ENCODE assay signal across 8 cellular contexts in genomic region chr12:3299929-3300832, GRCh38.
DNase-seq lines count a peak whose midpoint lies in the region; ATAC-seq and TF ChIP-seq lines count a peak whose summit lies in the region.

No MANE protein-coding gene starts in this region.

- intact Hi-C loops in colonic mucosa (cut with DNase I) (loop anchor here (2.0 to 10.0 kb wide), 2 partner anchors 475 to 505 kb away; no protein-coding TSS in a partner anchor), left lung (cut with DNase I) (loop anchor here in 1 of 2 donors (10.0 kb wide), 1 partner anchor 505 kb away; no protein-coding TSS in a partner anchor)

- H3K27me3 ChIP-seq in colonic mucosa (no peaks in the 10 kb centered on the region), left lung (peaks cover 0 to 43% of the 10 kb centered on the region in 2 donors)

- DNase-seq in NCI-H2081 (lab: John Stamatoyannopoulos, UW) (peak; percentile 84), NCI-H2081 treated with DMSO at 0.1 percent for 48 hours (lab: John Stamatoyannopoulos, UW) (no peak), NCI-H524 (lab: John Stamatoyannopoulos, UW) (peak; percentile 65 to 83), colonic mucosa (peak; percentile 93), left lung (peak; percentile 87 to 94)
- peak; percentile 89 for DNase-seq in activated CD4-positive, alpha-beta T cell treated with anti-CD3 and anti-CD28 coated beads for 48 hours
- DNase-seq in stimulated activated CD4-positive, alpha-beta T cell treated with anti-CD3 and anti-CD28 coated beads, Interleukin-1b, Interleukin-23, amount 100 ng/mL, for 48 hours = peak; percentile 84

- H3K9ac ChIP-seq in colonic mucosa (ENCODE audit: low read depth in 2 of 2, low read length in 2 of 2) = peak overlapping the region in 1 of 2 donors; percentile 77

- TF ChIP-seq CTCF in colonic mucosa (IDR thresholded peaks at IDR 0.05) (peak; percentile 97), left lung (IDR thresholded peaks at IDR 0.05) (peak; percentile 91 to 92)

- no peak overlapping the region for H3K4me3 ChIP-seq in colonic mucosa
- H3K4me3 ChIP-seq in left lung = peak overlapping the region in 1 of 2 donors; percentile 10

- H3K4me1 ChIP-seq in colonic mucosa (no peaks in the 10 kb centered on the region), left lung (peaks cover 6 to 11% of the 10 kb centered on the region in 2 donors)

- H3K36me3 ChIP-seq in colonic mucosa (no peaks in the 10 kb centered on the region), left lung (no peaks in the 10 kb centered on the region)

- peak; percentile 80 for ATAC-seq in HG03354 (IDR thresholded peaks at IDR 0.05; ENCODE audit: poor library complexity, severe bottlenecking, unreplicated experiment)
- peak; percentile 91 for ATAC-seq in left lung

- H3K27ac ChIP-seq in colonic mucosa (peak overlapping the region; percentile 49), left lung (peak overlapping the region in 1 of 2 donors; percentile 46)

- H3K9me3 ChIP-seq in colonic mucosa (no peaks in the 10 kb centered on the region), left lung (no peaks in the 10 kb centered on the region)
